In the genomic region with DNA sequence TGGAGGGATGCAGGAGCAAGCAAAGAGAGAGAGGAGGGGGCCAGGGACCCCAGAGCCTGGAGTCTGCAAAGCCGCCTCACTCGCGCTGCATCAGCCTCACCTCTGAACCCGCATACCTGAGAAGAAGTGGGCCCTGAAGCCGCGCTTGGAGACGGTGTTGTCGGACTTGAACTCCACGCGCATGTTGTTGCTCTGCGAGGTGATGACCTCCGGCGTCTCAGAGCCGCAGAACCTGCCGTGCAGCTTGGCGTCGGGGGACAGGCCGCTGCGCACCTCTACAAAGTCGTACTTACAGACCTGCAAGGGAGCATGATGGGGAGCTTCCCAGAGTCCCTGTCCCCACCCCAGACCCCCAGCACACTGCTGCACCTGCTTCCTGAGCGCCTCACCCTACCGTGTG, we compare ENCODE assay signal across 13 cellular contexts. TPM values are rescaled to one million over a fixed set of nuclear protein-coding genes. Genes with fewer than 3 reads are reported as not detected.
"Had no signal": no experiment of that assay in that cellular context is flagged by ENCODE, and none has a peak within 500 bp of the region (broad histone marks: within the 10 kb centered on the region; RNA-seq: fewer than 3 reads in every experiment).

No MANE protein-coding gene starts in this region.

- H3K9ac ChIP-seq: KMS-11 had no signal

- H3K9me3 ChIP-seq: HAP-1 had no signal

- H3K4me2 ChIP-seq: GM23338, KMS-11 had no signal

- DNase-seq: H7, HFFc6, Karpas-422, KBM-7 had no signal

- H3K36me3 ChIP-seq: HAP-1 had no signal

- H3K4me3 ChIP-seq: GM23338, HAP-1 had no signal

- H3K4me1 ChIP-seq: HAP-1 had no signal

- H2AFZ ChIP-seq: GM23338 had no signal

- ATAC-seq: GM23338, HCT116, HepG2 had no signal

- H3K27ac ChIP-seq: HL-60, KMS-11 had no signal

RNA-seq across cellular contexts. Expression of gene OPALIN, which starts 25.7 kb away (rescaled TPM):
- total RNA-seq: GM23338, H4, H7, HepG2, HFFc6, HT1080 had no signal
- polyA plus RNA-seq: GM23338, HepG2, IgD-negative memory B cell had no signal
